Comparison of ENCODE assay signal across 21 cellular contexts in the genomic region with DNA sequence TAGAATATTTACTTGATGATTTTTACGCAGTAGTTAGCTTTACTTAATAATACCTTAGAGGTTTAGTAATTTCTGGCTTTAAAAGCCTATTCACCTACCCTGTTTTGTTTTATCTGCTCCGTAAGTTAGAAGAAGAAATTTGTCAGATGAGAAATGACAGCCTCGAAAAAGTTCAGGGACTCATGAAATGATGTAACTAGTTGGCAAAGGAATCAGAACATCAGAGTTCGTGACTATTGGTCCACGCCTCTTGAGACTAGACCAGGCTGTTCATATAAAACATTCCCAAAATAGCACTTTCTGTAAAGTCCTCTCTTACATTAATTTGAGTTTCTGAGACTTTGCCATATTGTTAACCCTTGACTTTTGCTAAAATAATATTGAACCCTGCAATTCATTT.
"Had no signal": no experiment of that assay in that cellular context is flagged by ENCODE, and none has a peak within 500 bp of the region (broad histone marks: within the 10 kb centered on the region; RNA-seq: fewer than 3 reads in every experiment).

No MANE protein-coding gene starts in this region.

- H3K4me1 ChIP-seq: heart right ventricle, lower lobe of right lung, prostate gland, vagina had no signal

- H3K27ac ChIP-seq: heart right ventricle, lower lobe of right lung, neutrophil, ovary, prostate gland, right atrium auricular region, VCaP had no signal

- H3K36me3 ChIP-seq: heart right ventricle, lower lobe of right lung, neutrophil, ovary, prostate gland, right atrium auricular region, vagina had no signal

- DNase-seq: activated CD4-positive, alpha-beta memory T cell treated with anti-CD3 and anti-CD28 coated beads, Interleukin-2, amount 10 ng/mL, durations not matched to agents 7 days and 5 days; activated CD4-positive, alpha-beta T cell treated with anti-CD3 and anti-CD28 coated beads, Interleukin-2, amount 10 ng/mL, durations not matched to agents 24 days and 14 days; activated effector memory CD4-positive, alpha-beta T cell treated with anti-CD3 and anti-CD28 coated beads, Interleukin-2, amount 50 U/mL, for 16 hours; activated naive CD4-positive, alpha-beta T cell treated with anti-CD3 and anti-CD28 coated beads, Interleukin-2, amount 10 ng/mL, durations not matched to agents 7 days and 5 days; aorta; erythroblast; heart right ventricle; lower lobe of right lung; natural killer cell; ovary; stimulated activated CD4-positive, alpha-beta T cell treated with anti-CD3 and anti-CD28 coated beads, Interleukin-12 subunit alpha, Interleukin-12 subunit beta, amount 100 ng/mL, for 4 hours; stimulated activated CD4-positive, alpha-beta T cell treated with anti-CD3 and anti-CD28 coated beads, Interleukin-4, amount 100 ng/mL, for 4 hours; substantia nigra; trophoblast cell had no signal

- H3K4me3 ChIP-seq: heart right ventricle, lower lobe of right lung, ovary, prostate gland, right atrium auricular region, vagina had no signal

- H3K27me3 ChIP-seq: heart right ventricle, neutrophil, ovary, right atrium auricular region, vagina had no signal

- H3K9me3 ChIP-seq: heart right ventricle, lower lobe of right lung, neutrophil, ovary, prostate gland, right atrium auricular region, vagina had no signal

- ATAC-seq: activated CD4-positive, CD25-positive, alpha-beta regulatory T cell treated with anti-CD3 and anti-CD28 coated beads, Interleukin-2, amount 50 U/mL, for 24 hours; heart right ventricle; left lobe of liver; lower lobe of right lung; natural killer cell had no signal
